Comparison of ENCODE assay signal across 8 cellular contexts in genomic region chr6:71294121-71294523, GRCh38.
DNase-seq lines count a peak whose midpoint lies in the region; ATAC-seq and TF ChIP-seq lines count a peak whose summit lies in the region.
"Had no signal": no experiment of that assay in that cellular context is flagged by ENCODE, and none has a peak within 500 bp of the region (broad histone marks: within the 10 kb centered on the region; RNA-seq: fewer than 3 reads in every experiment).

No MANE protein-coding gene starts in this region.

- peak; percentile 82 for ATAC-seq in SK-N-SH treated with all-trans-retinoic acid at 6 μM for 48 hours

- DNase-seq in GM04504 (ENCODE audit: low read depth) (peak; percentile 93), fibroblast of the conjunctiva (ENCODE audit: low read depth) (peak; percentile 38), smooth muscle cell of the brain vasculature (ENCODE audit: low read depth, low spot score) (peak; percentile 87), NCI-H69 (lab: John Stamatoyannopoulos, UW) (no peak), T-helper 2 cell (no peak), NCI-H187 (lab: John Stamatoyannopoulos, UW) (no peak)
- DNase-seq: NCI-H82 had no signal

TF ChIP-seq in SK-N-SH treated with all-trans-retinoic acid at 6 μM for 48 hours, 23 proteins besides CTCF, POLR2A, EP300 and RAD21:
- no peak for TF ChIP-seq POU6F1 (CRISPR knock-in tag; IDR thresholded peaks at IDR 0.05; ENCODE audit: borderline replicate concordance, low read depth)
- TF ChIP-seq, protein P1, sequence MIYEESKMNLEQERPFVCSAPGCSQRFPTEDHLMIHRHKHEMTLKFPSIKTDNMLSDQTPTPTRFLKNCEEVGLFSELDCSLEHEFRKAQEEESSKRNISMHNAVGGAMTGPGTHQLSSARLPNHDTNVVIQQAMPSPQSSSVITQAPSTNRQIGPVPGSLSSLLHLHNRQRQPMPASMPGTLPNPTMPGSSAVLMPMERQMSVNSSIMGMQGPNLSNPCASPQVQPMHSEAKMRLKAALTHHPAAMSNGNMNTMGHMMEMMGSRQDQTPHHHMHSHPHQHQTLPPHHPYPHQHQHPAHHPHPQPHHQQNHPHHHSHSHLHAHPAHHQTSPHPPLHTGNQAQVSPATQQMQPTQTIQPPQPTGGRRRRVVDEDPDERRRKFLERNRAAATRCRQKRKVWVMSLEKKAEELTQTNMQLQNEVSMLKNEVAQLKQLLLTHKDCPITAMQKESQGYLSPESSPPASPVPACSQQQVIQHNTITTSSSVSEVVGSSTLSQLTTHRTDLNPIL (CRISPR knock-in tag; IDR thresholded peaks at IDR 0.05; ENCODE audit: low read depth): no peak
- TF ChIP-seq ISL1 (CRISPR knock-in tag; IDR thresholded peaks at IDR 0.05): no peak
- TF ChIP-seq, protein P2, sequence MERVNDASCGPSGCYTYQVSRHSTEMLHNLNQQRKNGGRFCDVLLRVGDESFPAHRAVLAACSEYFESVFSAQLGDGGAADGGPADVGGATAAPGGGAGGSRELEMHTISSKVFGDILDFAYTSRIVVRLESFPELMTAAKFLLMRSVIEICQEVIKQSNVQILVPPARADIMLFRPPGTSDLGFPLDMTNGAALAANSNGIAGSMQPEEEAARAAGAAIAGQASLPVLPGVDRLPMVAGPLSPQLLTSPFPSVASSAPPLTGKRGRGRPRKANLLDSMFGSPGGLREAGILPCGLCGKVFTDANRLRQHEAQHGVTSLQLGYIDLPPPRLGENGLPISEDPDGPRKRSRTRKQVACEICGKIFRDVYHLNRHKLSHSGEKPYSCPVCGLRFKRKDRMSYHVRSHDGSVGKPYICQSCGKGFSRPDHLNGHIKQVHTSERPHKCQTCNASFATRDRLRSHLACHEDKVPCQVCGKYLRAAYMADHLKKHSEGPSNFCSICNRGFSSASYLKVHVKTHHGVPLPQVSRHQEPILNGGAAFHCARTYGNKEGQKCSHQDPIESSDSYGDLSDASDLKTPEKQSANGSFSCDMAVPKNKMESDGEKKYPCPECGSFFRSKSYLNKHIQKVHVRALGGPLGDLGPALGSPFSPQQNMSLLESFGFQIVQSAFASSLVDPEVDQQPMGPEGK (CRISPR knock-in tag; IDR thresholded peaks at IDR 0.05; ENCODE audit: borderline replicate concordance): no peak
- TF ChIP-seq ZNF8 (CRISPR knock-in tag; IDR thresholded peaks at IDR 0.05): no peak
- no peak for TF ChIP-seq RARB (CRISPR knock-in tag; IDR thresholded peaks at IDR 0.05)

Comparison
In these comparisons a context has a peak if more than half of its experiments do, and no peak if none do; other contexts are left out.
1. DNase-seq: peak in GM04504 (single experiment), fibroblast of the conjunctiva (single experiment) and smooth muscle cell of the brain vasculature (single experiment); none in NCI-H69 (single experiment), T-helper 2 cell (0 of 5) and NCI-H187 (0 of 2).